Comparison of ENCODE assay signal across 8 cellular contexts in genomic region chr10:73931767-73932624, GRCh38. TPM values are rescaled to one million over a fixed set of nuclear protein-coding genes. Genes with fewer than 3 reads are reported as not detected.
DNase-seq lines count a peak whose midpoint lies in the region; ATAC-seq and TF ChIP-seq lines count a peak whose summit lies in the region.

No MANE protein-coding gene starts in this region.

- no peak for TF ChIP-seq CTCF in GM13977 (IDR thresholded peaks at IDR 0.05; ENCODE audit: extremely low read depth, insufficient read depth, missing control alignments)

- DNase-seq in GM13977 (ENCODE audit: low spot score) (peak; percentile 73), GF-D8 (lab: John Stamatoyannopoulos, UW) (no peak), middle frontal gyrus (ENCODE audit: extremely low spot score, low spot score) (no peak)
- peak; percentile 26 to 54 for DNase-seq in activated CD4-positive, alpha-beta T cell treated with anti-CD3 and anti-CD28 coated beads for 24 hours (ENCODE audit: low read depth in 2 of 2)
- peak; percentile 40 for DNase-seq in stimulated activated CD8-positive, alpha-beta memory T cell treated with anti-CD3 and anti-CD28 coated beads, Interleukin-12 subunit alpha, Interleukin-12 subunit beta, amount 100 ng/mL, for 1 hour (ENCODE audit: low read depth)

- in situ Hi-C loops in GM13977 (cut with MboI; ENCODE audit: low pct_unique_long_range_greater_than_20kb, low sequenced_read_pairs, unreplicated experiment) = loop anchor here (10.0 kb wide), 1 partner anchor 47 kb away; no protein-coding TSS in a partner anchor

- ATAC-seq in HG03039 (IDR thresholded peaks at IDR 0.05; ENCODE audit: unreplicated experiment) = peak; percentile 61
- peak; percentile 99 for ATAC-seq in esophagus mucosa
- no peak for ATAC-seq in GM19324 (IDR thresholded peaks at IDR 0.05; ENCODE audit: low FRiP score, unreplicated experiment)

RNA-seq across cellular contexts. Expression of gene PLAU, which starts 21.1 kb away (rescaled TPM):
- total RNA-seq in esophagus mucosa = 19.4 TPM

RNA-seq across cellular contexts. Expression of gene CAMK2G, which starts 57.6 kb away (rescaled TPM):
- 18.9 TPM for total RNA-seq in esophagus mucosa

Comparison
In these comparisons a context has a peak if more than half of its experiments do, and no peak if none do; other contexts are left out.
1. DNase-seq: peak in GM13977 (single experiment), activated CD4-positive, alpha-beta T cell treated with anti-CD3 and anti-CD28 coated beads for 24 hours (2 of 2) and stimulated activated CD8-positive, alpha-beta memory T cell treated with anti-CD3 and anti-CD28 coated beads, Interleukin-12 subunit alpha, Interleukin-12 subunit beta, amount 100 ng/mL, for 1 hour (single experiment); none in GF-D8 (single experiment) and middle frontal gyrus (single experiment).